Comparison of ENCODE assay signal across 1 cellular context in genomic region chr9:96176901-96177718, GRCh38.
TF ChIP-seq lines count a peak whose summit lies in the region.

No MANE protein-coding gene starts in this region.

TF ChIP-seq in SK-N-SH treated with all-trans-retinoic acid at 6 μM for 48 hours, 23 proteins besides CTCF, POLR2A, EP300 and RAD21 (continued from another document):
- TF ChIP-seq, protein P1, sequence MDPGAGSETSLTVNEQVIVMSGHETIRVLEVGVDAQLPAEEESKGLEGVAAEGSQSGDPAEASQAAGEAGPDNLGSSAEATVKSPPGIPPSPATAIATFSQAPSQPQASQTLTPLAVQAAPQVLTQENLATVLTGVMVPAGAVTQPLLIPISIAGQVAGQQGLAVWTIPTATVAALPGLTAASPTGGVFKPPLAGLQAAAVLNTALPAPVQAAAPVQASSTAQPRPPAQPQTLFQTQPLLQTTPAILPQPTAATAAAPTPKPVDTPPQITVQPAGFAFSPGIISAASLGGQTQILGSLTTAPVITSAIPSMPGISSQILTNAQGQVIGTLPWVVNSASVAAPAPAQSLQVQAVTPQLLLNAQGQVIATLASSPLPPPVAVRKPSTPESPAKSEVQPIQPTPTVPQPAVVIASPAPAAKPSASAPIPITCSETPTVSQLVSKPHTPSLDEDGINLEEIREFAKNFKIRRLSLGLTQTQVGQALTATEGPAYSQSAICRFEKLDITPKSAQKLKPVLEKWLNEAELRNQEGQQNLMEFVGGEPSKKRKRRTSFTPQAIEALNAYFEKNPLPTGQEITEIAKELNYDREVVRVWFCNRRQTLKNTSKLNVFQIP (CRISPR knock-in tag; IDR thresholded peaks at IDR 0.05; ENCODE audit: borderline replicate concordance, low read depth) = no peak
- TF ChIP-seq TOX (CRISPR knock-in tag; IDR thresholded peaks at IDR 0.05; ENCODE audit: borderline replicate concordance) (no peak), ZFP30 (CRISPR knock-in tag; IDR thresholded peaks at IDR 0.05) (no peak), OSR1 (CRISPR knock-in tag; IDR thresholded peaks at IDR 0.05) (no peak), BACH2 (CRISPR knock-in tag; IDR thresholded peaks at IDR 0.05; ENCODE audit: borderline replicate concordance) (no peak), ESRRG (CRISPR knock-in tag; IDR thresholded peaks at IDR 0.05) (no peak)
